1 cellular context compared by ENCODE assay signal in the genomic region with DNA sequence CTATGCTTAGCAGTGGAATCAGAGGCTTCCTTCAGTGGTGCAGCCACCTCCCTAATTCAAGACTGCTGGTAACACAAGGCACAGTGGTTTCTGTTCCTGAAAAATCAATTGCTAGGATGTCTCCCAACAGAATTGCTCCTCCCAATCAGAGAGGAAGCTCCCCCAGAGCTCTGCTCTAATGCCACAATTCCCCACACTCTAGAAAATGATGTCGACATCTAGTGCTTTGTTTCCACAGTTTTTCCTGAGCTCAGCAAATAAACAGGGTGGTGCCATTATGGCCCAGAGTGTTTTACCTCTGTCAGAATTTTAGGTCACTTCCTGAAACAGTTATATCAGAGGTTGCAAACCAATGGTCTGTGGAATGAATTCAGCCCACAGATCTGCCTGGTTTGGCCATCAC.
A peak's percentile ranks its signal among the peaks of the same experiment; 100 is the strongest.
TF ChIP-seq lines count a peak whose summit lies in the region.

No MANE protein-coding gene starts in this region.

TF ChIP-seq in K562, 482 proteins besides CTCF, POLR2A, EP300 and RAD21:
- TF ChIP-seq JUN (IDR thresholded peaks at IDR 0.05; ENCODE audit: borderline replicate concordance, low read depth, low read length), result no peak
- TF ChIP-seq JUN (CRISPR knock-in tag; IDR thresholded peaks at IDR 0.05; ENCODE audit: borderline replicate concordance), result no peak
- peak; percentile 17; the same call in 1 of the 2 replicates for TF ChIP-seq MAFK (IDR thresholded peaks at IDR 0.05; ENCODE audit: low read length)
